ENCODE assay signal across 8 cellular contexts in genomic region chr2:41727152-41727551, GRCh38.
"Had no signal": no experiment of that assay in that cellular context is flagged by ENCODE, and none has a peak within 500 bp of the region (broad histone marks: within the 10 kb centered on the region; RNA-seq: fewer than 3 reads in every experiment).

No MANE protein-coding gene starts in this region.

- H2AFZ ChIP-seq: GM23248 had no signal

- H3K4me1 ChIP-seq: HAP-1 had no signal

- DNase-seq: GM23248, GOT3, H7, HFFc6 had no signal

- H3K9me3 ChIP-seq: HAP-1 had no signal

- ATAC-seq: HCT116, HepG2 had no signal

- H3K27ac ChIP-seq: GM23248, HL-60 had no signal

- H3K4me3 ChIP-seq: GM23248, HAP-1 had no signal

- H3K36me3 ChIP-seq: HAP-1 had no signal

- FAIRE-seq: HepG2 had no signal

- H3K9ac ChIP-seq: GM23248 had no signal
